ENCODE assay signal across 8 cellular contexts in the genomic region with DNA sequence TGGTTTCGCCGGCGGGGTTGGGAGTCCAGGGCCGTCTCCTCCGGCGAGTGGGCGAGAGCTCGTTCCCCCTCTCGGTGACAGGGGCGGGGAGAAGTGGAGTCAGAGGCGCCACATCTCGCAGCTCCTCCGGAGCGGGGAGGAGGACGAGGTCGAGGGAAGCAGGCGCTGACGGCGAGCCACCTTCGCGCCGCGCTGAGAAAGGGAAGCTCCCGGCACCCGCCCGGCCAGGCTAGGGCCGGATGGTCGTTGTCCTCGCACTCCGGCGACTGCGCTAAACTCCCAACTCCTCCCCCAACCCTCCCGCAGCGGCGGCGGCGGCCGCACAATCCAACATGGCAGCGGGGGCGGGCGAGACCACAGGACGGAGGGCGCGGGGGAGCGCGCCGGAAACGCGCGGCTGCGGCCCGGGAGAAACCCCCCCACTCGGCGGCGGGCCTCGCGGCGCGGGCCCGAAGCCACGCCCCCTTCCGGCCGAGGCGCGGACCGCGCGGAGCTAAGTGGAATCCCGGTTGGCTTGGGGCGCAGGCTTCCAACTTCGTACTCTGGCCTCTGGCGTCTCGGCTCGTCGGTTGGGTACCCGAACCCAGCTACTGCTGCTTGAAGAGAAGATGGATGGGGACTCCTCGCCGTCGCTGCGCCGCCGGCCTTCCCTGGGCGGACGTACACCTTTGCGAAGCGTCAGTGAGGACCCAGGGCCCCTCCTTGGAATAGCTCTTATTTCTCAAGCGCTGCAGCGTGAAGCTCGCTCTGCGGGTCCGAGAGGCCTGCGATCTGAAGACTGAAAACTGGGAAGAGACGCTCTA.
DNase-seq lines count a peak whose midpoint lies in the region; ATAC-seq lines count a peak whose summit lies in the region.

A gene (minus strand): TSS at position 270 of the 803 bp plus-strand sequence. CDS start 269 bp downstream, at position 1.

- peak; percentile 63 for ATAC-seq in GM19043 (IDR thresholded peaks at IDR 0.05; ENCODE audit: low read depth, unreplicated experiment)
- peak; percentile 76 for ATAC-seq in HG03354 (IDR thresholded peaks at IDR 0.05; ENCODE audit: poor library complexity, severe bottlenecking, unreplicated experiment)

- H3K27ac ChIP-seq in cingulate gyrus (ENCODE audit: low read depth, low read length) = peak within 1 kb of the TSS; percentile 92

- DNase-seq in AML-193 (lab: John Stamatoyannopoulos, UW) (peak; percentile 80 to 82), NCI-H446 (lab: John Stamatoyannopoulos, UW) (peak; percentile 47 to 91), kidney tubule cell (ENCODE audit: low spot score) (peak; percentile 93)
- peak; percentile 80 to 85 for DNase-seq in activated CD4-positive, alpha-beta T cell treated with anti-CD3 and anti-CD28 coated beads for 4 hours
- DNase-seq in stimulated activated CD4-positive, alpha-beta T cell treated with anti-CD3 and anti-CD28 coated beads, Interleukin-1b, Interleukin-23, amount 100 ng/mL, for 1 hour (ENCODE audit: low read depth in 2 of 2) = peak; percentile 70 to 80

Comparison
In these comparisons a context has a peak if more than half of its experiments do, and no peak if none do; other contexts are left out.
1. Peak in every context shown above with its lines: DNase-seq, ATAC-seq and H3K27ac ChIP-seq.